1 cellular context compared by ENCODE assay signal in genomic region chr12:22543246-22544037, GRCh38.
TF ChIP-seq lines count a peak whose summit lies in the region.

No MANE protein-coding gene starts in this region.

TF ChIP-seq in HepG2, 621 proteins besides CTCF, POLR2A, EP300 and RAD21 (continued from another document and continues in another):
- no peak for TF ChIP-seq TRIM22 (IDR thresholded peaks at IDR 0.05)
- no peak for TF ChIP-seq HMG20A (CRISPR knock-in tag; IDR thresholded peaks at IDR 0.05; ENCODE audit: borderline replicate concordance)
- no peak for TF ChIP-seq IRF2 (CRISPR knock-in tag; IDR thresholded peaks at IDR 0.05)
- TF ChIP-seq AFF4 (CRISPR knock-in tag; IDR thresholded peaks at IDR 0.05), result 0 out of 2 replicates have a peak, but pooled peaks have one; percentile 67
- no peak for TF ChIP-seq TP53 (CRISPR knock-in tag; conservative IDR thresholded peaks at IDR 0.05)
- TF ChIP-seq MTA1 (CRISPR knock-in tag; IDR thresholded peaks at IDR 0.05; ENCODE audit: borderline replicate concordance), result peak; percentile 15; the same call in 1 of the 2 replicates
- no peak for TF ChIP-seq DBP (CRISPR knock-in tag; IDR thresholded peaks at IDR 0.05; ENCODE audit: not compliant biosample characterization)
- TF ChIP-seq ZNF432 (CRISPR knock-in tag; IDR thresholded peaks at IDR 0.05; ENCODE audit: borderline replicate concordance), result 0 out of 2 replicates have a peak, but pooled peaks have one; percentile 41
- no peak for TF ChIP-seq ZBTB25 (CRISPR knock-in tag; IDR thresholded peaks at IDR 0.05)
- no peak for TF ChIP-seq POLR2AphosphoS2 (IDR thresholded peaks at IDR 0.05; ENCODE audit: low read depth, low read length)
- no peak; the same call in 1 of the 2 replicates for TF ChIP-seq PAXIP1 (CRISPR knock-in tag; conservative IDR thresholded peaks at IDR 0.05)
- no peak for TF ChIP-seq NAIF1 (CRISPR knock-in tag; IDR thresholded peaks at IDR 0.05; ENCODE audit: borderline replicate concordance)
- TF ChIP-seq KLF6 (CRISPR knock-in tag; IDR thresholded peaks at IDR 0.05), result no peak
- no peak for TF ChIP-seq ATF6 (CRISPR knock-in tag; conservative IDR thresholded peaks at IDR 0.05)
- no peak for TF ChIP-seq NR2F6 (IDR thresholded peaks at IDR 0.05)
- TF ChIP-seq NR2F6 (CRISPR knock-in tag; IDR thresholded peaks at IDR 0.05), result peak; percentile 20; the same call in 1 of the 2 replicates
- TF ChIP-seq KDM2A (CRISPR knock-in tag; IDR thresholded peaks at IDR 0.05; ENCODE audit: borderline replicate concordance, low read depth), result no peak; the same call in none of the 2 replicates
- peak; percentile 51; the same call in 1 of the 2 replicates for TF ChIP-seq ZNF431 (CRISPR knock-in tag; IDR thresholded peaks at IDR 0.05; ENCODE audit: borderline replicate concordance, low read depth)
- TF ChIP-seq ZNF546 (CRISPR knock-in tag; conservative IDR thresholded peaks at IDR 0.05), result 0 out of 2 replicates have a peak, but pooled peaks have one; percentile 4
- TF ChIP-seq PLSCR1 (CRISPR knock-in tag; IDR thresholded peaks at IDR 0.05; ENCODE audit: borderline replicate concordance), result 0 out of 2 replicates have a peak, but pooled peaks have one; percentile 56
- TF ChIP-seq HNRNPH1 (optimal IDR thresholded peaks at IDR 0.05; ENCODE audit: low read depth, low read length), result no peak
- 0 out of 2 replicates have a peak, but pooled peaks have one; percentile 38 for TF ChIP-seq CENPT (CRISPR knock-in tag; IDR thresholded peaks at IDR 0.05; ENCODE audit: low read depth)
- TF ChIP-seq ZSCAN5A (CRISPR knock-in tag; IDR thresholded peaks at IDR 0.05; ENCODE audit: borderline replicate concordance), result no peak
- no peak for TF ChIP-seq ZNF777 (CRISPR knock-in tag; IDR thresholded peaks at IDR 0.05)
- TF ChIP-seq TBX3 (IDR thresholded peaks at IDR 0.05; ENCODE audit: borderline replicate concordance), result 0 out of 2 replicates have a peak, but pooled peaks have one; percentile 42
- no peak for TF ChIP-seq ZBTB7A (CRISPR knock-in tag; IDR thresholded peaks at IDR 0.05)
- TF ChIP-seq ZFX (CRISPR knock-in tag; IDR thresholded peaks at IDR 0.05; ENCODE audit: low read depth), result peak; percentile 65; the same call in 1 of the 2 replicates
- no peak for TF ChIP-seq ZSCAN12 (CRISPR knock-in tag; IDR thresholded peaks at IDR 0.05)
- TF ChIP-seq DR1 (CRISPR knock-in tag; IDR thresholded peaks at IDR 0.05), result no peak
- TF ChIP-seq PHF21A (CRISPR knock-in tag; IDR thresholded peaks at IDR 0.05), result no peak
- no peak for TF ChIP-seq HES4 (CRISPR knock-in tag; IDR thresholded peaks at IDR 0.05; ENCODE audit: borderline replicate concordance)
- no peak for TF ChIP-seq HIVEP1 (CRISPR knock-in tag; IDR thresholded peaks at IDR 0.05)
- TF ChIP-seq ZNF547 (CRISPR knock-in tag; IDR thresholded peaks at IDR 0.05), result no peak
- TF ChIP-seq ZNF781 (CRISPR knock-in tag; IDR thresholded peaks at IDR 0.05; ENCODE audit: borderline replicate concordance, not compliant biosample characterization), result no peak
- TF ChIP-seq ELF3 (CRISPR knock-in tag; IDR thresholded peaks at IDR 0.05), result no peak
- TF ChIP-seq ATF4 (CRISPR knock-in tag; IDR thresholded peaks at IDR 0.05), result no peak
- TF ChIP-seq TGIF2 (CRISPR knock-in tag; IDR thresholded peaks at IDR 0.05), result peak; percentile 33; the same call in 1 of the 2 replicates
- 0 out of 2 replicates have a peak, but pooled peaks have one; percentile 38 for TF ChIP-seq ZBTB46 (CRISPR knock-in tag; IDR thresholded peaks at IDR 0.05; ENCODE audit: borderline replicate concordance)
- no peak for TF ChIP-seq ZBTB14 (CRISPR knock-in tag; IDR thresholded peaks at IDR 0.05)
- 0 out of 2 replicates have a peak, but pooled peaks have one; percentile 26 for TF ChIP-seq MYC (CRISPR knock-in tag; IDR thresholded peaks at IDR 0.05; ENCODE audit: borderline replicate concordance)
- no peak for TF ChIP-seq ZNF629 (CRISPR knock-in tag; conservative IDR thresholded peaks at IDR 0.05)
- TF ChIP-seq HNF4A (CRISPR knock-in tag; IDR thresholded peaks at IDR 0.05), result no peak
- TF ChIP-seq HDAC1 (CRISPR knock-in tag; IDR thresholded peaks at IDR 0.05), result peak; percentile 26
- no peak for TF ChIP-seq ZNF205 (CRISPR knock-in tag; IDR thresholded peaks at IDR 0.05)
- TF ChIP-seq ZNF850 (CRISPR knock-in tag; conservative IDR thresholded peaks at IDR 0.05), result no peak; the same call in 1 of the 2 replicates
